ENCODE assay signal across 20 cellular contexts in the genomic region with DNA sequence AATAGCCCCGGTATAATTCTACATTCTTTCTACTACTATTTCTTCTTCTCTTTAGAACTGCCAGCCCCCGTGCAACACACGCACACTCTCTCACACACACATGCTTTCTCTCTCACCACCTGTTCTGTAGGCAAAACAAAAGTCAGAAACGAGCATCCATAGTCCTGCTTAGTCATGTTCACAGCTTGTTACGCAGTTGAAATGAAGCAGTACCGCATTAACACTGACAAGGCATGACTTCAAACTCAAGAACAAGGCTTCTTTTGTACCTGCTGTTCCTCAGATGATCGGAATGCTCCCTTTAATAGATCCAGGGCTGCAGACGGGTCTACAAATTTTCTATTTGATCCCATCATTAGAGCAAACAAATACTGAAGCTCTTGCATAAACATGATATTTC. TPM values are rescaled to one million over a fixed set of nuclear protein-coding genes. Genes with fewer than 3 reads are reported as not detected.
"Had no signal": no experiment of that assay in that cellular context is flagged by ENCODE, and none has a peak within 500 bp of the region (broad histone marks: within the 10 kb centered on the region; RNA-seq: fewer than 3 reads in every experiment).

No MANE protein-coding gene starts in this region.

- H3K9me3 ChIP-seq: spleen, stomach had no signal

- H3K9me3 Mint-ChIP-seq: activated CD4-positive, alpha-beta T cell treated with anti-CD3 and anti-CD28 coated beads, Interleukin-2, amount 10 ng/mL, durations not matched to agents 24 days and 14 days; activated naive CD8-positive, alpha-beta T cell treated with anti-CD3 and anti-CD28 coated beads for 36 hours; activated T-helper 1 cell treated with anti-CD3 and anti-CD28 coated beads, Interleukin-12 subunit alpha, Interleukin-12 subunit beta, Interleukin-2, Interleukin-4 antibody, amounts not matched to agents 30 ng/mL and 10 ng/mL and 1 ng/mL, durations not matched to agents 14 hours and 24 hours and 36 hours; endodermal cell; mesothelial cell of epicardium; nephron progenitor cell had no signal

- H3K4me3 Mint-ChIP-seq: activated CD4-positive, alpha-beta T cell treated with anti-CD3 and anti-CD28 coated beads, Interleukin-2, amount 10 ng/mL, durations not matched to agents 24 days and 14 days; activated naive CD8-positive, alpha-beta T cell treated with anti-CD3 and anti-CD28 coated beads for 36 hours; activated T-helper 1 cell treated with anti-CD3 and anti-CD28 coated beads, Interleukin-12 subunit alpha, Interleukin-12 subunit beta, Interleukin-2, Interleukin-4 antibody, amounts not matched to agents 30 ng/mL and 10 ng/mL and 1 ng/mL, durations not matched to agents 14 hours and 24 hours and 36 hours; endodermal cell; mesothelial cell of epicardium; nephron progenitor cell had no signal

- ATAC-seq: sciatic nerve had no signal

- H3K4me3 ChIP-seq: spleen, stomach had no signal

- H3K4me1 ChIP-seq: stomach had no signal

- H3K27ac ChIP-seq: spleen, stomach had no signal

- H3K27ac Mint-ChIP-seq: activated CD4-positive, alpha-beta T cell treated with anti-CD3 and anti-CD28 coated beads, Interleukin-2, amount 10 ng/mL, durations not matched to agents 24 days and 14 days; activated naive CD8-positive, alpha-beta T cell treated with anti-CD3 and anti-CD28 coated beads for 36 hours; activated T-helper 1 cell treated with anti-CD3 and anti-CD28 coated beads, Interleukin-12 subunit alpha, Interleukin-12 subunit beta, Interleukin-2, Interleukin-4 antibody, amounts not matched to agents 30 ng/mL and 10 ng/mL and 1 ng/mL, durations not matched to agents 14 hours and 24 hours and 36 hours; endodermal cell; mesothelial cell of epicardium; nephron progenitor cell had no signal

- H3K4me1 Mint-ChIP-seq: activated CD4-positive, alpha-beta T cell treated with anti-CD3 and anti-CD28 coated beads, Interleukin-2, amount 10 ng/mL, durations not matched to agents 24 days and 14 days; activated naive CD8-positive, alpha-beta T cell treated with anti-CD3 and anti-CD28 coated beads for 36 hours; endodermal cell; mesothelial cell of epicardium; nephron progenitor cell had no signal

- DNase-seq: activated CD4-positive, alpha-beta T cell treated with anti-CD3 and anti-CD28 coated beads, Interleukin-2, amount 10 ng/mL, durations not matched to agents 24 days and 14 days; activated CD4-positive, CD25-positive, alpha-beta regulatory T cell; activated CD8-positive, alpha-beta memory T cell treated with anti-CD3 and anti-CD28 coated beads for 24 hours; activated naive CD8-positive, alpha-beta T cell treated with anti-CD3 and anti-CD28 coated beads for 36 hours; endodermal cell; nephron progenitor cell; spleen; stomach; T-helper 2 cell had no signal

- H3K27me3 ChIP-seq: spleen, stomach had no signal

- H3K27me3 Mint-ChIP-seq: activated CD4-positive, alpha-beta T cell treated with anti-CD3 and anti-CD28 coated beads, Interleukin-2, amount 10 ng/mL, durations not matched to agents 24 days and 14 days; activated naive CD8-positive, alpha-beta T cell treated with anti-CD3 and anti-CD28 coated beads for 36 hours had no signal

RNA-seq across cellular contexts. Expression of a gene that starts 53.6 kb away (rescaled TPM):
- total RNA-seq: activated CD4-positive, alpha-beta T cell treated with anti-CD3 and anti-CD28 coated beads, Interleukin-2, amount 10 ng/mL, durations not matched to agents 24 days and 14 days; activated naive CD8-positive, alpha-beta T cell treated with anti-CD3 and anti-CD28 coated beads for 36 hours; activated T-helper 1 cell treated with anti-CD3 and anti-CD28 coated beads, Interleukin-12 subunit alpha, Interleukin-12 subunit beta, Interleukin-2, Interleukin-4 antibody, amounts not matched to agents 30 ng/mL and 10 ng/mL and 1 ng/mL, durations not matched to agents 14 hours and 24 hours and 36 hours; dermis microvascular lymphatic vessel endothelial cell; endodermal cell; glomerular endothelial cell; lower leg skin; mesothelial cell of epicardium; omental fat pad; pulmonary artery endothelial cell; sciatic nerve; spleen; stomach; urinary bladder had no signal
- polyA plus RNA-seq: esophagus, spleen, stomach, thymus, urinary bladder had no signal
